Comparison of ENCODE assay signal across 1 cellular context in the genomic region with DNA sequence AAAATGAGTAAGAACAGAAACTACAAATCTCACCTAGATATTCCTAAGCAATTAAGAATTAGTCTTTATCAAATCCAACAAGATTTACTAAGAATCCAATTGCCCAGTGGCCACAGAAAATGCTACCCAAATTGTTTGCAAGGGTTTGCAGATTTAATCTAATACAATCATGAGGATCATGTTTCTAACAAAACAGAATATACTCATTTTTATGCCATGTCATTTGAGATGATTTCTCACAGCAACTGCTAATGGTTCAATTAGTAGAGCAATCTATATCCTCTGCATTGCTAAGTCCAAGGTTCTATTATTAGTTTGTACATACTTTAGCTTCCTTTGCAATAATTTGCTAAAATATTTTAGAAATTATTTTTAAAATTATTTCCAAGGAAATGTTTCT.
TF ChIP-seq lines count a peak whose summit lies in the region.

No MANE protein-coding gene starts in this region.

TF ChIP-seq in HEK293, 187 proteins besides CTCF, POLR2A, EP300 and RAD21 (continued from another document and continues in another):
- TF ChIP-seq, protein P1, sequence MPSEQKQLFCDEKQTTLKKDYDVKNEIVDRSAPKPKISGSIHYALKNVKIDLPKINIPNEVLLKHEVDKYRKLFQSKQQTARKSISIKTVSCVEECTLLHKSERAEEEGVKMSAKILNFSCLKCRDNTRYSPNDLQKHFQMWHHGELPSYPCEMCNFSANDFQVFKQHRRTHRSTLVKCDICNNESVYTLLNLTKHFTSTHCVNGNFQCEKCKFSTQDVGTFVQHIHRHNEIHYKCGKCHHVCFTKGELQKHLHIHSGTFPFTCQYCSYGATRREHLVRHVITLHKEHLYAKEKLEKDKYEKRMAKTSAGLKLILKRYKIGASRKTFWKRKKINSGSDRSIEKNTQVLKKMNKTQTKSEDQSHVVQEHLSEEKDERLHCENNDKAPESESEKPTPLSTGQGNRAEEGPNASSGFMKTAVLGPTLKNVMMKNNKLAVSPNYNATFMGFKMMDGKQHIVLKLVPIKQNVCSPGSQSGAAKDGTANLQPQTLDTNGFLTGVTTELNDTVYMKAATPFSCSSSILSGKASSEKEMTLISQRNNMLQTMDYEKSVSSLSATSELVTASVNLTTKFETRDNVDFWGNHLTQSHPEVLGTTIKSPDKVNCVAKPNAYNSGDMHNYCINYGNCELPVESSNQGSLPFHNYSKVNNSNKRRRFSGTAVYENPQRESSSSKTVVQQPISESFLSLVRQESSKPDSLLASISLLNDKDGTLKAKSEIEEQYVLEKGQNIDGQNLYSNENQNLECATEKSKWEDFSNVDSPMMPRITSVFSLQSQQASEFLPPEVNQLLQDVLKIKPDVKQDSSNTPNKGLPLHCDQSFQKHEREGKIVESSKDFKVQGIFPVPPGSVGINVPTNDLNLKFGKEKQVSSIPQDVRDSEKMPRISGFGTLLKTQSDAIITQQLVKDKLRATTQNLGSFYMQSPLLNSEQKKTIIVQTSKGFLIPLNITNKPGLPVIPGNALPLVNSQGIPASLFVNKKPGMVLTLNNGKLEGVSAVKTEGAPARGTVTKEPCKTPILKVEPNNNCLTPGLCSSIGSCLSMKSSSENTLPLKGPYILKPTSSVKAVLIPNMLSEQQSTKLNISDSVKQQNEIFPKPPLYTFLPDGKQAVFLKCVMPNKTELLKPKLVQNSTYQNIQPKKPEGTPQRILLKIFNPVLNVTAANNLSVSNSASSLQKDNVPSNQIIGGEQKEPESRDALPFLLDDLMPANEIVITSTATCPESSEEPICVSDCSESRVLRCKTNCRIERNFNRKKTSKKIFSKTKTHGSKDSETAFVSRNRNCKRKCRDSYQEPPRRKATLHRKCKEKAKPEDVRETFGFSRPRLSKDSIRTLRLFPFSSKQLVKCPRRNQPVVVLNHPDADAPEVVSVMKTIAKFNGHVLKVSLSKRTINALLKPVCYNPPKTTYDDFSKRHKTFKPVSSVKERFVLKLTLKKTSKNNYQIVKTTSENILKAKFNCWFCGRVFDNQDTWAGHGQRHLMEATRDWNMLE (tag by site-specific recombination; conservative IDR thresholded peaks at IDR 0.05; ENCODE audit: low read depth): no peak
- TF ChIP-seq ZNF785 (tag by site-specific recombination; IDR thresholded peaks at IDR 0.05) (no peak), ZNF121 (tag by site-specific recombination; IDR thresholded peaks at IDR 0.05) (no peak), ZNF792 (tag by site-specific recombination; IDR thresholded peaks at IDR 0.05) (no peak), ZBTB7A (tag by site-specific recombination; IDR thresholded peaks at IDR 0.05; ENCODE audit: low read depth) (no peak), KLF1 (tag by site-specific recombination; IDR thresholded peaks at IDR 0.05) (no peak), ZNF585B (tag by site-specific recombination; IDR thresholded peaks at IDR 0.05) (no peak), ZNF132 (tag by site-specific recombination; IDR thresholded peaks at IDR 0.05; ENCODE audit: borderline replicate concordance) (no peak), ZNF48 (tag by site-specific recombination; IDR thresholded peaks at IDR 0.05) (no peak), PRDM1 (tag by site-specific recombination; IDR thresholded peaks at IDR 0.05) (no peak), ZFP69B (tag by site-specific recombination; IDR thresholded peaks at IDR 0.05) (no peak), ZNF366 (tag by site-specific recombination; conservative IDR thresholded peaks at IDR 0.05) (0 out of 2 replicates have a peak, but pooled peaks have one; percentile 16), ZBTB20 (tag by site-specific recombination; IDR thresholded peaks at IDR 0.05) (no peak), OSR2 (tag by site-specific recombination; IDR thresholded peaks at IDR 0.05) (peak; percentile 55; the same call in 1 of the 2 replicates), ZNF157 (tag by site-specific recombination; IDR thresholded peaks at IDR 0.05) (no peak), ZNF514 (tag by site-specific recombination; IDR thresholded peaks at IDR 0.05) (no peak), ZFP3 (tag by site-specific recombination; IDR thresholded peaks at IDR 0.05; ENCODE audit: low read depth) (no peak), ZNF654 (tag by site-specific recombination; IDR thresholded peaks at IDR 0.05; ENCODE audit: low read depth) (no peak), ZNF830 (tag by site-specific recombination; IDR thresholded peaks at IDR 0.05; ENCODE audit: low read depth) (no peak), ZNF146 (tag by site-specific recombination; IDR thresholded peaks at IDR 0.05) (no peak), ZNF433 (tag by site-specific recombination; IDR thresholded peaks at IDR 0.05; ENCODE audit: low read depth) (no peak), FEZF1 (tag by site-specific recombination; IDR thresholded peaks at IDR 0.05) (peak; percentile 43; the same call in 1 of the 2 replicates), SP7 (tag by site-specific recombination; IDR thresholded peaks at IDR 0.05) (no peak), SETDB1 (IDR thresholded peaks at IDR 0.05; ENCODE audit: insufficient read length, low read length) (no peak)
- TF ChIP-seq, protein P2, sequence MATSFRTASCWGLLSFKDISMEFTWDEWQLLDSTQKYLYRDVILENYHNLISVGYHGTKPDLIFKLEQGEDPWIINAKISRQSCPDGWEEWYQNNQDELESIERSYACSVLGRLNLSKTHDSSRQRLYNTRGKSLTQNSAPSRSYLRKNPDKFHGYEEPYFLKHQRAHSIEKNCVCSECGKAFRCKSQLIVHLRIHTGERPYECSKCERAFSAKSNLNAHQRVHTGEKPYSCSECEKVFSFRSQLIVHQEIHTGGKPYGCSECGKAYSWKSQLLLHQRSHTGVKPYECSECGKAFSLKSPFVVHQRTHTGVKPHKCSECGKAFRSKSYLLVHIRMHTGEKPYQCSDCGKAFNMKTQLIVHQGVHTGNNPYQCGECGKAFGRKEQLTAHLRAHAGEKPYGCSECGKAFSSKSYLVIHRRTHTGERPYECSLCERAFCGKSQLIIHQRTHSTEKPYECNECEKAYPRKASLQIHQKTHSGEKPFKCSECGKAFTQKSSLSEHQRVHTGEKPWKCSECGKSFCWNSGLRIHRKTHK (tag by site-specific recombination; IDR thresholded peaks at IDR 0.05): no peak
- TF ChIP-seq, protein P3, sequence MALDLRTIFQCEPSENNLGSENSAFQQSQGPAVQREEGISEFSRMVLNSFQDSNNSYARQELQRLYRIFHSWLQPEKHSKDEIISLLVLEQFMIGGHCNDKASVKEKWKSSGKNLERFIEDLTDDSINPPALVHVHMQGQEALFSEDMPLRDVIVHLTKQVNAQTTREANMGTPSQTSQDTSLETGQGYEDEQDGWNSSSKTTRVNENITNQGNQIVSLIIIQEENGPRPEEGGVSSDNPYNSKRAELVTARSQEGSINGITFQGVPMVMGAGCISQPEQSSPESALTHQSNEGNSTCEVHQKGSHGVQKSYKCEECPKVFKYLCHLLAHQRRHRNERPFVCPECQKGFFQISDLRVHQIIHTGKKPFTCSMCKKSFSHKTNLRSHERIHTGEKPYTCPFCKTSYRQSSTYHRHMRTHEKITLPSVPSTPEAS (tag by site-specific recombination; IDR thresholded peaks at IDR 0.05): no peak
- TF ChIP-seq, protein P4, sequence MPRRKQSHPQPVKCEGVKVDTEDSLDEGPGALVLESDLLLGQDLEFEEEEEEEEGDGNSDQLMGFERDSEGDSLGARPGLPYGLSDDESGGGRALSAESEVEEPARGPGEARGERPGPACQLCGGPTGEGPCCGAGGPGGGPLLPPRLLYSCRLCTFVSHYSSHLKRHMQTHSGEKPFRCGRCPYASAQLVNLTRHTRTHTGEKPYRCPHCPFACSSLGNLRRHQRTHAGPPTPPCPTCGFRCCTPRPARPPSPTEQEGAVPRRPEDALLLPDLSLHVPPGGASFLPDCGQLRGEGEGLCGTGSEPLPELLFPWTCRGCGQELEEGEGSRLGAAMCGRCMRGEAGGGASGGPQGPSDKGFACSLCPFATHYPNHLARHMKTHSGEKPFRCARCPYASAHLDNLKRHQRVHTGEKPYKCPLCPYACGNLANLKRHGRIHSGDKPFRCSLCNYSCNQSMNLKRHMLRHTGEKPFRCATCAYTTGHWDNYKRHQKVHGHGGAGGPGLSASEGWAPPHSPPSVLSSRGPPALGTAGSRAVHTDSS (tag by site-specific recombination; IDR thresholded peaks at IDR 0.05): no peak
- TF ChIP-seq, protein P5, sequence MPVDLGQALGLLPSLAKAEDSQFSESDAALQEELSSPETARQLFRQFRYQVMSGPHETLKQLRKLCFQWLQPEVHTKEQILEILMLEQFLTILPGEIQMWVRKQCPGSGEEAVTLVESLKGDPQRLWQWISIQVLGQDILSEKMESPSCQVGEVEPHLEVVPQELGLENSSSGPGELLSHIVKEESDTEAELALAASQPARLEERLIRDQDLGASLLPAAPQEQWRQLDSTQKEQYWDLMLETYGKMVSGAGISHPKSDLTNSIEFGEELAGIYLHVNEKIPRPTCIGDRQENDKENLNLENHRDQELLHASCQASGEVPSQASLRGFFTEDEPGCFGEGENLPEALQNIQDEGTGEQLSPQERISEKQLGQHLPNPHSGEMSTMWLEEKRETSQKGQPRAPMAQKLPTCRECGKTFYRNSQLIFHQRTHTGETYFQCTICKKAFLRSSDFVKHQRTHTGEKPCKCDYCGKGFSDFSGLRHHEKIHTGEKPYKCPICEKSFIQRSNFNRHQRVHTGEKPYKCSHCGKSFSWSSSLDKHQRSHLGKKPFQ (tag by site-specific recombination; IDR thresholded peaks at IDR 0.05): no peak
- TF ChIP-seq, protein P6, sequence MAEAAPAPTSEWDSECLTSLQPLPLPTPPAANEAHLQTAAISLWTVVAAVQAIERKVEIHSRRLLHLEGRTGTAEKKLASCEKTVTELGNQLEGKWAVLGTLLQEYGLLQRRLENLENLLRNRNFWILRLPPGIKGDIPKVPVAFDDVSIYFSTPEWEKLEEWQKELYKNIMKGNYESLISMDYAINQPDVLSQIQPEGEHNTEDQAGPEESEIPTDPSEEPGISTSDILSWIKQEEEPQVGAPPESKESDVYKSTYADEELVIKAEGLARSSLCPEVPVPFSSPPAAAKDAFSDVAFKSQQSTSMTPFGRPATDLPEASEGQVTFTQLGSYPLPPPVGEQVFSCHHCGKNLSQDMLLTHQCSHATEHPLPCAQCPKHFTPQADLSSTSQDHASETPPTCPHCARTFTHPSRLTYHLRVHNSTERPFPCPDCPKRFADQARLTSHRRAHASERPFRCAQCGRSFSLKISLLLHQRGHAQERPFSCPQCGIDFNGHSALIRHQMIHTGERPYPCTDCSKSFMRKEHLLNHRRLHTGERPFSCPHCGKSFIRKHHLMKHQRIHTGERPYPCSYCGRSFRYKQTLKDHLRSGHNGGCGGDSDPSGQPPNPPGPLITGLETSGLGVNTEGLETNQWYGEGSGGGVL (tag by site-specific recombination; IDR thresholded peaks at IDR 0.05): no peak
- TF ChIP-seq, protein P7, sequence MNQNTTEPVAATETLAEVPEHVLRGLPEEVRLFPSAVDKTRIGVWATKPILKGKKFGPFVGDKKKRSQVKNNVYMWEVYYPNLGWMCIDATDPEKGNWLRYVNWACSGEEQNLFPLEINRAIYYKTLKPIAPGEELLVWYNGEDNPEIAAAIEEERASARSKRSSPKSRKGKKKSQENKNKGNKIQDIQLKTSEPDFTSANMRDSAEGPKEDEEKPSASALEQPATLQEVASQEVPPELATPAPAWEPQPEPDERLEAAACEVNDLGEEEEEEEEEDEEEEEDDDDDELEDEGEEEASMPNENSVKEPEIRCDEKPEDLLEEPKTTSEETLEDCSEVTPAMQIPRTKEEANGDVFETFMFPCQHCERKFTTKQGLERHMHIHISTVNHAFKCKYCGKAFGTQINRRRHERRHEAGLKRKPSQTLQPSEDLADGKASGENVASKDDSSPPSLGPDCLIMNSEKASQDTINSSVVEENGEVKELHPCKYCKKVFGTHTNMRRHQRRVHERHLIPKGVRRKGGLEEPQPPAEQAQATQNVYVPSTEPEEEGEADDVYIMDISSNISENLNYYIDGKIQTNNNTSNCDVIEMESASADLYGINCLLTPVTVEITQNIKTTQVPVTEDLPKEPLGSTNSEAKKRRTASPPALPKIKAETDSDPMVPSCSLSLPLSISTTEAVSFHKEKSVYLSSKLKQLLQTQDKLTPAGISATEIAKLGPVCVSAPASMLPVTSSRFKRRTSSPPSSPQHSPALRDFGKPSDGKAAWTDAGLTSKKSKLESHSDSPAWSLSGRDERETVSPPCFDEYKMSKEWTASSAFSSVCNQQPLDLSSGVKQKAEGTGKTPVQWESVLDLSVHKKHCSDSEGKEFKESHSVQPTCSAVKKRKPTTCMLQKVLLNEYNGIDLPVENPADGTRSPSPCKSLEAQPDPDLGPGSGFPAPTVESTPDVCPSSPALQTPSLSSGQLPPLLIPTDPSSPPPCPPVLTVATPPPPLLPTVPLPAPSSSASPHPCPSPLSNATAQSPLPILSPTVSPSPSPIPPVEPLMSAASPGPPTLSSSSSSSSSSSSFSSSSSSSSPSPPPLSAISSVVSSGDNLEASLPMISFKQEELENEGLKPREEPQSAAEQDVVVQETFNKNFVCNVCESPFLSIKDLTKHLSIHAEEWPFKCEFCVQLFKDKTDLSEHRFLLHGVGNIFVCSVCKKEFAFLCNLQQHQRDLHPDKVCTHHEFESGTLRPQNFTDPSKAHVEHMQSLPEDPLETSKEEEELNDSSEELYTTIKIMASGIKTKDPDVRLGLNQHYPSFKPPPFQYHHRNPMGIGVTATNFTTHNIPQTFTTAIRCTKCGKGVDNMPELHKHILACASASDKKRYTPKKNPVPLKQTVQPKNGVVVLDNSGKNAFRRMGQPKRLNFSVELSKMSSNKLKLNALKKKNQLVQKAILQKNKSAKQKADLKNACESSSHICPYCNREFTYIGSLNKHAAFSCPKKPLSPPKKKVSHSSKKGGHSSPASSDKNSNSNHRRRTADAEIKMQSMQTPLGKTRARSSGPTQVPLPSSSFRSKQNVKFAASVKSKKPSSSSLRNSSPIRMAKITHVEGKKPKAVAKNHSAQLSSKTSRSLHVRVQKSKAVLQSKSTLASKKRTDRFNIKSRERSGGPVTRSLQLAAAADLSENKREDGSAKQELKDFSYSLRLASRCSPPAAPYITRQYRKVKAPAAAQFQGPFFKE (tag by site-specific recombination; IDR thresholded peaks at IDR 0.05; ENCODE audit: borderline replicate concordance): no peak
- TF ChIP-seq, protein P8, sequence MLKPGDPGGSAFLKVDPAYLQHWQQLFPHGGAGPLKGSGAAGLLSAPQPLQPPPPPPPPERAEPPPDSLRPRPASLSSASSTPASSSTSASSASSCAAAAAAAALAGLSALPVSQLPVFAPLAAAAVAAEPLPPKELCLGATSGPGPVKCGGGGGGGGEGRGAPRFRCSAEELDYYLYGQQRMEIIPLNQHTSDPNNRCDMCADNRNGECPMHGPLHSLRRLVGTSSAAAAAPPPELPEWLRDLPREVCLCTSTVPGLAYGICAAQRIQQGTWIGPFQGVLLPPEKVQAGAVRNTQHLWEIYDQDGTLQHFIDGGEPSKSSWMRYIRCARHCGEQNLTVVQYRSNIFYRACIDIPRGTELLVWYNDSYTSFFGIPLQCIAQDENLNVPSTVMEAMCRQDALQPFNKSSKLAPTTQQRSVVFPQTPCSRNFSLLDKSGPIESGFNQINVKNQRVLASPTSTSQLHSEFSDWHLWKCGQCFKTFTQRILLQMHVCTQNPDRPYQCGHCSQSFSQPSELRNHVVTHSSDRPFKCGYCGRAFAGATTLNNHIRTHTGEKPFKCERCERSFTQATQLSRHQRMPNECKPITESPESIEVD (tag by site-specific recombination; IDR thresholded peaks at IDR 0.05): peak; percentile 82
- TF ChIP-seq, protein P9, sequence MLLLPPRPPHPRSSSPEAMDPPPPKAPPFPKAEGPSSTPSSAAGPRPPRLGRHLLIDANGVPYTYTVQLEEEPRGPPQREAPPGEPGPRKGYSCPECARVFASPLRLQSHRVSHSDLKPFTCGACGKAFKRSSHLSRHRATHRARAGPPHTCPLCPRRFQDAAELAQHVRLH (tag by site-specific recombination; IDR thresholded peaks at IDR 0.05): no peak
